Comparison of ENCODE assay signal across 1 cellular context in the genomic region with DNA sequence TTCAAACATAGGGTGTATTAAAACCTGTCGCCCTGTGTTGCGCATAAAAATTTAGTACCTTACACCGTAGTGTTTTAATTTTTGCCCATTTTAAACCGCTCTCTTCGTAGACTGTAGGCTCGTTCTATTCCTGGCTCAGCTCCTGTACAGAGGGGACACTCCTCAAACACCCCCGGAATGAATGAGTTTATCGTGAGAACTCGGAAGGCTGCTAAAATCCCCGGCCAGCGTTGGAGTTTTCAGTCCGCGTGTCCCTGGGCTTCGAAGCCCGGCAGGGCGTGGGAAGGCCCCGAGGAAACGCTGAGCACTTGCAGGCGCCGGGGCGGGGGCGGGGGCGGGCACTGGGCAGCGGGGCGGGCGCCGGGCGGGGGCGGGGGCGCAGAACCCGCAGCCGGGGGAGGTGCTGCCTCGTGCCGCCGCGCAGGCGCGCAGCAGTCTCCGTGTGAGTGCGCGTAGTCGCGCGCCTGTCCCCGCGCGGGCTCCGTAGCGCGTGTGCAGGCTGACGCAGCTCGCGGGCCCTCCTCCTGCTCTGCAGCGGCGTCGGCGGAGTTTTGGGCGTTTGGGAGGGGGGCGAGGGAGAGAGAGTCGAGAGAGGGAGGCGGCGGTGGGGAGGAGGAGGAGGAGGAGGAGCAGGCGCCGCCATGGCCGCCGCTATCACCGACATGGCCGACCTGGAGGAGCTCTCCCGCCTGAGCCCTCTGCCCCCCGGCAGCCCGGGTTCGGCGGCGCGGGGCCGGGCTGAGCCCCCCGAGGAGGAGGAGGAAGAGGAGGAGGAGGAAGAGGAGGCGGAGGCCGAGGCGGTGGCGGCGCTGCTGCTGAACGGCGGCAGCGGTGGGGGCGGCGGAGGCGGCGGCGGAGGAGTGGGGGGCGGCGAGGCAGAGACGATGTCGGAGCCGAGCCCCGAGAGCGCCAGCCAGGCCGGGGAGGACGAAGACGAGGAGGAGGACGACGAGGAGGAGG.
TF ChIP-seq lines count a peak whose summit lies in the region.

A gene with protein sequence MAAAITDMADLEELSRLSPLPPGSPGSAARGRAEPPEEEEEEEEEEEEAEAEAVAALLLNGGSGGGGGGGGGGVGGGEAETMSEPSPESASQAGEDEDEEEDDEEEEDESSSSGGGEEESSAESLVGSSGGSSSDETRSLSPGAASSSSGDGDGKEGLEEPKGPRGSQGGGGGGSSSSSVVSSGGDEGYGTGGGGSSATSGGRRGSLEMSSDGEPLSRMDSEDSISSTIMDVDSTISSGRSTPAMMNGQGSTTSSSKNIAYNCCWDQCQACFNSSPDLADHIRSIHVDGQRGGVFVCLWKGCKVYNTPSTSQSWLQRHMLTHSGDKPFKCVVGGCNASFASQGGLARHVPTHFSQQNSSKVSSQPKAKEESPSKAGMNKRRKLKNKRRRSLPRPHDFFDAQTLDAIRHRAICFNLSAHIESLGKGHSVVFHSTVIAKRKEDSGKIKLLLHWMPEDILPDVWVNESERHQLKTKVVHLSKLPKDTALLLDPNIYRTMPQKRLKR (plus strand): TSS at position 434 of the 960 bp plus-strand sequence. CDS start 208 bp downstream, at position 642.

TF ChIP-seq in K562, 482 proteins besides CTCF, POLR2A, EP300 and RAD21 (continued from another document):
- TF ChIP-seq, protein P1, sequence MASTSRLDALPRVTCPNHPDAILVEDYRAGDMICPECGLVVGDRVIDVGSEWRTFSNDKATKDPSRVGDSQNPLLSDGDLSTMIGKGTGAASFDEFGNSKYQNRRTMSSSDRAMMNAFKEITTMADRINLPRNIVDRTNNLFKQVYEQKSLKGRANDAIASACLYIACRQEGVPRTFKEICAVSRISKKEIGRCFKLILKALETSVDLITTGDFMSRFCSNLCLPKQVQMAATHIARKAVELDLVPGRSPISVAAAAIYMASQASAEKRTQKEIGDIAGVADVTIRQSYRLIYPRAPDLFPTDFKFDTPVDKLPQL (IDR thresholded peaks at IDR 0.05; ENCODE audit: extremely low read depth, insufficient read length): no peak
- TF ChIP-seq HMGN3 (IDR thresholded peaks at IDR 0.05; ENCODE audit: borderline replicate concordance, extremely low read depth, insufficient read length, low read depth, low read length) (peak; percentile 40), PHB2 (IDR thresholded peaks at IDR 0.05; ENCODE audit: low read depth) (no peak), MAZ (CRISPR knock-in tag; conservative IDR thresholded peaks at IDR 0.05 in 1 of 2, IDR thresholded peaks at IDR 0.05 in 1 of 2) (peak; percentile 85 to 92), RBFOX2 (IDR thresholded peaks at IDR 0.05; ENCODE audit: low read depth, low read length) (peak; percentile 79), ARID1B (IDR thresholded peaks at IDR 0.05) (no peak), KAT7 (CRISPR knock-in tag; IDR thresholded peaks at IDR 0.05; ENCODE audit: borderline replicate concordance) (no peak)
- TF ChIP-seq, protein P2, sequence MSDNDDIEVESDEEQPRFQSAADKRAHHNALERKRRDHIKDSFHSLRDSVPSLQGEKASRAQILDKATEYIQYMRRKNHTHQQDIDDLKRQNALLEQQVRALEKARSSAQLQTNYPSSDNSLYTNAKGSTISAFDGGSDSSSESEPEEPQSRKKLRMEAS (CRISPR knock-in tag; IDR thresholded peaks at IDR 0.05): peak; percentile 90
